Comparison of ENCODE assay signal across 1 cellular context in genomic region chr1:53121319-53122172, GRCh38.
TF ChIP-seq lines count a peak whose summit lies in the region.

No MANE protein-coding gene starts in this region.

TF ChIP-seq in HepG2, 621 proteins besides CTCF, POLR2A, EP300 and RAD21 (continued from another document and continues in another):
- TF ChIP-seq, protein P1, sequence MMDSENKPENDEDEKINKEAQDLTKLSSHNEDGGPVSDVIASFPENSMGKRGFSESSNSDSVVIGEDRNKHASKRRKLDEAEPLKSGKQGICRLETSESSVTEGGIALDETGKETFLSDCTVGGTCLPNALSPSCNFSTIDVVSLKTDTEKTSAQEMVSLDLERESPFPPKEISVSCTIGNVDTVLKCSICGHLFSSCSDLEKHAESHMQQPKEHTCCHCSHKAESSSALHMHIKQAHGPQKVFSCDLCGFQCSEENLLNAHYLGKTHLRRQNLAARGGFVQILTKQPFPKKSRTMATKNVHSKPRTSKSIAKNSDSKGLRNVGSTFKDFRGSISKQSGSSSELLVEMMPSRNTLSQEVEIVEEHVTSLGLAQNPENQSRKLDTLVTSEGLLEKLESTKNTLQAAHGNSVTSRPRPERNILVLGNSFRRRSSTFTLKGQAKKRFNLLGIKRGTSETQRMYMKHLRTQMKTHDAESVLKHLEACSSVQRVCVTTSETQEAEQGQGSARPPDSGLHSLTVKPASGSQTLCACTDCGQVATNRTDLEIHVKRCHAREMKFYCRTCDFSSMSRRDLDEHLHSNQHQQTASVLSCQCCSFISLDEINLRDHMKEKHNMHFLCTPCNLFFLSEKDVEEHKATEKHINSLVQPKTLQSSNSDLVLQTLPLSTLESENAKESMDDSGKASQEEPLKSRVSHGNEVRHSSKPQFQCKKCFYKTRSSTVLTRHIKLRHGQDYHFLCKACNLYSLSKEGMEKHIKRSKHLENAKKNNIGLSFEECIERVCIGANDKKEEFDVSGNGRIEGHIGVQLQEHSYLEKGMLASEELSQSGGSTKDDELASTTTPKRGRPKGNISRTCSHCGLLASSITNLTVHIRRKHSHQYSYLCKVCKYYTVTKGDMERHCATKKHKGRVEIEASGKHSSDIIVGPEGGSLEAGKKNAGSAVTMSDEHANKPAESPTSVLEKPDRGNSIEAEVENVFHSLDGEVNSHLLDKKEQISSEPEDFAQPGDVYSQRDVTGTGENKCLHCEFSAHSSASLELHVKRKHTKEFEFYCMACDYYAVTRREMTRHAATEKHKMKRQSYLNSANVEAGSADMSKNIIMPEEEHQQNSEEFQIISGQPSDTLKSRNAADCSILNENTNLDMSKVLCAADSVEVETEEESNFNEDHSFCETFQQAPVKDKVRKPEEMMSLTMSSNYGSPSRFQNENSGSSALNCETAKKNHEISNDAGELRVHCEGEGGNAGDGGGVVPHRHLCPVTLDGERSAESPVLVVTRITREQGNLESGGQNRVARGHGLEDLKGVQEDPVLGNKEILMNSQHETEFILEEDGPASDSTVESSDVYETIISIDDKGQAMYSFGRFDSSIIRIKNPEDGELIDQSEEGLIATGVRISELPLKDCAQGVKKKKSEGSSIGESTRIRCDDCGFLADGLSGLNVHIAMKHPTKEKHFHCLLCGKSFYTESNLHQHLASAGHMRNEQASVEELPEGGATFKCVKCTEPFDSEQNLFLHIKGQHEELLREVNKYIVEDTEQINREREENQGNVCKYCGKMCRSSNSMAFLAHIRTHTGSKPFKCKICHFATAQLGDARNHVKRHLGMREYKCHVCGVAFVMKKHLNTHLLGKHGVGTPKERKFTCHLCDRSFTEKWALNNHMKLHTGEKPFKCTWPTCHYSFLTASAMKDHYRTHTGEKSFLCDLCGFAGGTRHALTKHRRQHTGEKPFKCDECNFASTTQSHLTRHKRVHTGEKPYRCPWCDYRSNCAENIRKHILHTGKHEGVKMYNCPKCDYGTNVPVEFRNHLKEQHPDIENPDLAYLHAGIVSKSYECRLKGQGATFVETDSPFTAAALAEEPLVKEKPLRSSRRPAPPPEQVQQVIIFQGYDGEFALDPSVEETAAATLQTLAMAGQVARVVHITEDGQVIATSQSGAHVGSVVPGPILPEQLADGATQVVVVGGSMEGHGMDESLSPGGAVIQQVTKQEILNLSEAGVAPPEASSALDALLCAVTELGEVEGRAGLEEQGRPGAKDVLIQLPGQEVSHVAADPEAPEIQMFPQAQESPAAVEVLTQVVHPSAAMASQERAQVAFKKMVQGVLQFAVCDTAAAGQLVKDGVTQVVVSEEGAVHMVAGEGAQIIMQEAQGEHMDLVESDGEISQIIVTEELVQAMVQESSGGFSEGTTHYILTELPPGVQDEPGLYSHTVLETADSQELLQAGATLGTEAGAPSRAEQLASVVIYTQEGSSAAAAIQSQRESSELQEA (CRISPR knock-in tag; IDR thresholded peaks at IDR 0.05; ENCODE audit: not compliant biosample characterization) = no peak
- TF ChIP-seq, protein P2, sequence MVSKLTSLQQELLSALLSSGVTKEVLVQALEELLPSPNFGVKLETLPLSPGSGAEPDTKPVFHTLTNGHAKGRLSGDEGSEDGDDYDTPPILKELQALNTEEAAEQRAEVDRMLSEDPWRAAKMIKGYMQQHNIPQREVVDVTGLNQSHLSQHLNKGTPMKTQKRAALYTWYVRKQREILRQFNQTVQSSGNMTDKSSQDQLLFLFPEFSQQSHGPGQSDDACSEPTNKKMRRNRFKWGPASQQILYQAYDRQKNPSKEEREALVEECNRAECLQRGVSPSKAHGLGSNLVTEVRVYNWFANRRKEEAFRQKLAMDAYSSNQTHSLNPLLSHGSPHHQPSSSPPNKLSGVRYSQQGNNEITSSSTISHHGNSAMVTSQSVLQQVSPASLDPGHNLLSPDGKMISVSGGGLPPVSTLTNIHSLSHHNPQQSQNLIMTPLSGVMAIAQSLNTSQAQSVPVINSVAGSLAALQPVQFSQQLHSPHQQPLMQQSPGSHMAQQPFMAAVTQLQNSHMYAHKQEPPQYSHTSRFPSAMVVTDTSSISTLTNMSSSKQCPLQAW (CRISPR knock-in tag; IDR thresholded peaks at IDR 0.05) = peak; percentile 87; the same call in 1 of the 2 replicates
- TF ChIP-seq PCBP1 (IDR thresholded peaks at IDR 0.05; ENCODE audit: borderline replicate concordance, low read depth, low read length) (no peak), SMAD1 (CRISPR knock-in tag; IDR thresholded peaks at IDR 0.05; ENCODE audit: borderline replicate concordance, low read depth) (no peak), U2AF1 (optimal IDR thresholded peaks at IDR 0.05; ENCODE audit: low read depth, low read length) (no peak), MIXL1 (CRISPR knock-in tag; IDR thresholded peaks at IDR 0.05) (no peak), ZSCAN29 (CRISPR knock-in tag; conservative IDR thresholded peaks at IDR 0.05) (0 out of 2 replicates have a peak, but pooled peaks have one; percentile 62), FIP1L1 (IDR thresholded peaks at IDR 0.05; ENCODE audit: borderline replicate concordance, insufficient read depth, low read depth, low read length) (no peak), ZNF350 (CRISPR knock-in tag; IDR thresholded peaks at IDR 0.05; ENCODE audit: borderline replicate concordance, low read depth) (peak; percentile 90), ZNF512 (CRISPR knock-in tag; IDR thresholded peaks at IDR 0.05) (no peak), ZBTB1 (CRISPR knock-in tag; IDR thresholded peaks at IDR 0.05; ENCODE audit: borderline replicate concordance) (no peak), ZNF720 (CRISPR knock-in tag; IDR thresholded peaks at IDR 0.05) (no peak), ZNF674 (CRISPR knock-in tag; IDR thresholded peaks at IDR 0.05; ENCODE audit: low read depth) (0 out of 2 replicates have a peak, but pooled peaks have one; percentile 61), ZNF574 (CRISPR knock-in tag; IDR thresholded peaks at IDR 0.05) (peak; percentile 78), HDAC2 (CRISPR knock-in tag; IDR thresholded peaks at IDR 0.05) (peak; percentile 84), ZNF205 (CRISPR knock-in tag; IDR thresholded peaks at IDR 0.05) (no peak), ZNF329 (CRISPR knock-in tag; IDR thresholded peaks at IDR 0.05; ENCODE audit: low read depth) (0 out of 2 replicates have a peak, but pooled peaks have one; percentile 42), CBX1 (IDR thresholded peaks at IDR 0.05; ENCODE audit: low read depth) (no peak), MTA3 (CRISPR knock-in tag; IDR thresholded peaks at IDR 0.05) (no peak), ZXDC (CRISPR knock-in tag; IDR thresholded peaks at IDR 0.05) (no peak), ZNF556 (CRISPR knock-in tag; IDR thresholded peaks at IDR 0.05; ENCODE audit: borderline replicate concordance) (peak; percentile 93; the same call in 1 of the 2 replicates), TEAD2 (CRISPR knock-in tag; IDR thresholded peaks at IDR 0.05) (no peak), NBN (conservative IDR thresholded peaks at IDR 0.05) (no peak)
- TF ChIP-seq, protein P3, sequence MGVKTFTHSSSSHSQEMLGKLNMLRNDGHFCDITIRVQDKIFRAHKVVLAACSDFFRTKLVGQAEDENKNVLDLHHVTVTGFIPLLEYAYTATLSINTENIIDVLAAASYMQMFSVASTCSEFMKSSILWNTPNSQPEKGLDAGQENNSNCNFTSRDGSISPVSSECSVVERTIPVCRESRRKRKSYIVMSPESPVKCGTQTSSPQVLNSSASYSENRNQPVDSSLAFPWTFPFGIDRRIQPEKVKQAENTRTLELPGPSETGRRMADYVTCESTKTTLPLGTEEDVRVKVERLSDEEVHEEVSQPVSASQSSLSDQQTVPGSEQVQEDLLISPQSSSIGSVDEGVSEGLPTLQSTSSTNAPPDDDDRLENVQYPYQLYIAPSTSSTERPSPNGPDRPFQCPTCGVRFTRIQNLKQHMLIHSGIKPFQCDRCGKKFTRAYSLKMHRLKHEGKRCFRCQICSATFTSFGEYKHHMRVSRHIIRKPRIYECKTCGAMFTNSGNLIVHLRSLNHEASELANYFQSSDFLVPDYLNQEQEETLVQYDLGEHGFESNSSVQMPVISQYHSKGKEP (CRISPR knock-in tag; IDR thresholded peaks at IDR 0.05) = no peak
- TF ChIP-seq, protein P4, sequence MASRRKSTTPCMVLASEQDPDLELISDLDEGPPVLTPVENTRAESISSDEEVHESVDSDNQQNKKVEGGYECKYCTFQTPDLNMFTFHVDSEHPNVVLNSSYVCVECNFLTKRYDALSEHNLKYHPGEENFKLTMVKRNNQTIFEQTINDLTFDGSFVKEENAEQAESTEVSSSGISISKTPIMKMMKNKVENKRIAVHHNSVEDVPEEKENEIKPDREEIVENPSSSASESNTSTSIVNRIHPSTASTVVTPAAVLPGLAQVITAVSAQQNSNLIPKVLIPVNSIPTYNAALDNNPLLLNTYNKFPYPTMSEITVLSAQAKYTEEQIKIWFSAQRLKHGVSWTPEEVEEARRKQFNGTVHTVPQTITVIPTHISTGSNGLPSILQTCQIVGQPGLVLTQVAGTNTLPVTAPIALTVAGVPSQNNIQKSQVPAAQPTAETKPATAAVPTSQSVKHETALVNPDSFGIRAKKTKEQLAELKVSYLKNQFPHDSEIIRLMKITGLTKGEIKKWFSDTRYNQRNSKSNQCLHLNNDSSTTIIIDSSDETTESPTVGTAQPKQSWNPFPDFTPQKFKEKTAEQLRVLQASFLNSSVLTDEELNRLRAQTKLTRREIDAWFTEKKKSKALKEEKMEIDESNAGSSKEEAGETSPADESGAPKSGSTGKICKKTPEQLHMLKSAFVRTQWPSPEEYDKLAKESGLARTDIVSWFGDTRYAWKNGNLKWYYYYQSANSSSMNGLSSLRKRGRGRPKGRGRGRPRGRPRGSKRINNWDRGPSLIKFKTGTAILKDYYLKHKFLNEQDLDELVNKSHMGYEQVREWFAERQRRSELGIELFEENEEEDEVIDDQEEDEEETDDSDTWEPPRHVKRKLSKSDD (CRISPR knock-in tag; IDR thresholded peaks at IDR 0.05; ENCODE audit: low read depth) = no peak
- TF ChIP-seq, protein P5, sequence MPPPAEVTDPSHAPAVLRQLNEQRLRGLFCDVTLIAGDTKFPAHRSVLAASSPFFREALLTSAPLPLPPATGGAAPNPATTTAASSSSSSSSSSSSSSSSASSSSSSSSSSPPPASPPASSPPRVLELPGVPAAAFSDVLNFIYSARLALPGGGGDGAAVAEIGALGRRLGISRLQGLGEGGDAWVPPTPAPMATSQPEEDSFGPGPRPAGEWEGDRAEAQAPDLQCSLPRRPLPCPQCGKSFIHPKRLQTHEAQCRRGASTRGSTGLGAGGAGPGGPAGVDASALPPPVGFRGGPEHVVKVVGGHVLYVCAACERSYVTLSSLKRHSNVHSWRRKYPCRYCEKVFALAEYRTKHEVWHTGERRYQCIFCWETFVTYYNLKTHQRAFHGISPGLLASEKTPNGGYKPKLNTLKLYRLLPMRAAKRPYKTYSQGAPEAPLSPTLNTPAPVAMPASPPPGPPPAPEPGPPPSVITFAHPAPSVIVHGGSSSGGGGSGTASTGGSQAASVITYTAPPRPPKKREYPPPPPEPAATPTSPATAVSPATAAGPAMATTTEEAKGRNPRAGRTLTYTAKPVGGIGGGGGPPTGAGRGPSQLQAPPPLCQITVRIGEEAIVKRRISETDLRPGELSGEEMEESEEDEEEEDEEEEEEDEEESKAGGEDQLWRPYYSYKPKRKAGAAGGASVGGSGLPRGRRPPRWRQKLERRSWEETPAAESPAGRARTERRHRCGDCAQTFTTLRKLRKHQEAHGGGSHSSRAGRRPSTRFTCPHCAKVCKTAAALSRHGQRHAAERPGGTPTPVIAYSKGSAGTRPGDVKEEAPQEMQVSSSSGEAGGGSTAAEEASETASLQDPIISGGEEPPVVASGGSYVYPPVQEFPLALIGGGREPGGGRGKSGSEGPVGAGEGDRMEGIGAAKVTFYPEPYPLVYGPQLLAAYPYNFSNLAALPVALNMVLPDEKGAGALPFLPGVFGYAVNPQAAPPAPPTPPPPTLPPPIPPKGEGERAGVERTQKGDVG (CRISPR knock-in tag; IDR thresholded peaks at IDR 0.05; ENCODE audit: borderline replicate concordance) = no peak
